Comparison of ENCODE assay signal across 8 cellular contexts in genomic region chr7:102434039-102434481, GRCh38. TPM values are rescaled to one million over a fixed set of nuclear protein-coding genes. Genes with fewer than 3 reads are reported as not detected.
DNase-seq lines count a peak whose midpoint lies in the region; ATAC-seq, FAIRE-seq and TF ChIP-seq lines count a peak whose summit lies in the region.

No MANE protein-coding gene starts in this region.

- TF ChIP-seq CTCF in astrocyte of the cerebellum (IDR thresholded peaks at IDR 0.05; ENCODE audit: low read depth, low read length, missing control alignments): no peak
- TF ChIP-seq CTCF in HepG2 (CRISPR knock-in tag; IDR thresholded peaks at IDR 0.05): no peak
- no peak for TF ChIP-seq CTCF in tibial artery (IDR thresholded peaks at IDR 0.05)

- no peak for TF ChIP-seq POLR2A in HepG2 (IDR thresholded peaks at IDR 0.05; ENCODE audit: insufficient read depth in 1 of 2, low read depth in 2 of 2, low read length in 2 of 2)

- peaks cover 51% of the 10 kb centered on the region for H3K4me1 ChIP-seq in CD8-positive, alpha-beta memory T cell (ENCODE audit: insufficient read depth, low read length)
- 0 out of 2 replicates have a peak, but pooled peaks cover 11% of the 10 kb centered on the region for H3K4me1 ChIP-seq in HUES64 (ENCODE audit: insufficient read depth, low read length)
- peaks cover 35% of the 10 kb centered on the region for H3K4me1 ChIP-seq in HepG2 (ENCODE audit: insufficient read depth, low read length)
- peaks cover 0 to 24% (median 14%) of the 10 kb centered on the region in 4 donors for H3K4me1 ChIP-seq in tibial artery

- TF ChIP-seq EP300 in HepG2 (IDR thresholded peaks at IDR 0.05; ENCODE audit: low read depth in 2 of 2, low read length in 2 of 2): no peak
- TF ChIP-seq EP300 in HepG2 (CRISPR knock-in tag; IDR thresholded peaks at IDR 0.05; ENCODE audit: borderline replicate concordance): no peak

- BruUV-seq in HepG2 (replicated peaks; lab: Mats Ljungman, UMichigan): TSS peak; percentile 42

- peak overlapping the region; percentile 70 for H3K4me3 ChIP-seq in CD8-positive, alpha-beta memory T cell (ENCODE audit: low read length)
- peak overlapping the region; percentile 92 for H3K4me3 ChIP-seq in HUES64 (ENCODE audit: low read length)
- H3K4me3 ChIP-seq in astrocyte of the cerebellum (ENCODE audit: low read depth, low read length): peak overlapping the region; percentile 82
- peak overlapping the region; percentile 71 to 81 (median 75) for H3K4me3 ChIP-seq in HepG2 (replicated peaks in 1 of 3; ENCODE audit: insufficient read depth in 1 of 3, low read depth in 2 of 3, low read length in 3 of 3)
- H3K4me3 ChIP-seq in tibial artery: peak overlapping the region; percentile 62 to 63

- peak in 2 of 5 donors; percentile 18 to 27 for DNase-seq in CD8-positive, alpha-beta memory T cell
- DNase-seq in astrocyte of the cerebellum (ENCODE audit: low read depth) (no peak), HepG2 (ENCODE audit: low spot score) (no peak), tibial artery (no peak), SHP77 (lab: John Stamatoyannopoulos, UW) (no peak), NCI-H2029 (lab: John Stamatoyannopoulos, UW) (no peak)
- no peak for DNase-seq in activated CD4-positive, CD25-positive, alpha-beta regulatory T cell treated with anti-CD3 and anti-CD28 coated beads, Interleukin-2, amount 50 U/mL, for 72 hours

- no peaks in the 10 kb centered on the region for H3K36me3 ChIP-seq in CD8-positive, alpha-beta memory T cell (ENCODE audit: insufficient read depth, low read length)
- H3K36me3 ChIP-seq in HUES64 (ENCODE audit: insufficient read depth, low read length) (0 out of 2 replicates have a peak, but pooled peaks cover 2% of the 10 kb centered on the region), HepG2 (replicated peaks in 1 of 2; ENCODE audit: control insufficient read depth in 1 of 2, insufficient read depth in 2 of 2, low read length in 2 of 2) (no peaks in the 10 kb centered on the region), tibial artery (no peaks in the 10 kb centered on the region)

- no peak for TF ChIP-seq RAD21 in HepG2 (CRISPR knock-in tag; IDR thresholded peaks at IDR 0.05)

- intact Hi-C loops in HepG2 (cut with micrococcal nuclease; ENCODE audit: unreplicated experiment) (no loop called here), tibial artery (cut with DNase I; ENCODE audit: low total_unique reads) (no loop called here)

- peaks cover 0 to 1% (median 0%) of the 10 kb centered on the region in 5 donors for H3K9me3 Mint-ChIP-seq in CD8-positive, alpha-beta memory T cell

- 52% methylated on average over 9 of the region's 9 CpGs for WGBS in HUES64
- WGBS in HepG2 (ENCODE audit: low lambda C conversion rate): 5% methylated on average over 4 of the region's 9 CpGs

- H3K9me3 ChIP-seq in CD8-positive, alpha-beta memory T cell (ENCODE audit: low read length): no peaks in the 10 kb centered on the region
- no peaks in the 10 kb centered on the region for H3K9me3 ChIP-seq in HUES64 (ENCODE audit: insufficient read depth, low read depth, low read length)
- H3K9me3 ChIP-seq in HepG2 (ENCODE audit: low read length): no peaks in the 10 kb centered on the region
- H3K9me3 ChIP-seq in tibial artery: no peaks in the 10 kb centered on the region

- H3K27ac Mint-ChIP-seq in CD8-positive, alpha-beta memory T cell: peak overlapping the region; percentile 83 to 97 (median 95)

- H3K4me1 Mint-ChIP-seq in CD8-positive, alpha-beta memory T cell: peaks cover 38 to 58% (median 47%) of the 10 kb centered on the region in 3 donors

- H3K4me3 Mint-ChIP-seq in CD8-positive, alpha-beta memory T cell: peak overlapping the region; percentile 83 to 92 (median 87)

- peak overlapping the region; percentile 79 for H3K27ac ChIP-seq in CD8-positive, alpha-beta memory T cell (ENCODE audit: low read depth, low read length)
- H3K27ac ChIP-seq in HUES64 (ENCODE audit: low read depth, low read length) (no peak overlapping the region), HepG2 (ENCODE audit: extremely low read length, insufficient read depth, low read length) (no peak overlapping the region), tibial artery (peak overlapping the region; percentile 57 to 58)

- peaks cover 0 to 15% (median 0%) of the 10 kb centered on the region in 3 donors for H3K36me3 Mint-ChIP-seq in CD8-positive, alpha-beta memory T cell

- H4K20me1 ChIP-seq in HepG2 (ENCODE audit: insufficient read depth, low read length): no peaks in the 10 kb centered on the region

- no peaks in the 10 kb centered on the region for H3K79me2 ChIP-seq in HepG2 (ENCODE audit: insufficient read depth, low read length)

- H2AFZ ChIP-seq in HepG2 (ENCODE audit: low read length): no peak overlapping the region

- in situ Hi-C loops in astrocyte of the cerebellum (cut with HindIII; ENCODE audit: low sequenced_read_pairs) (no loop called here), HepG2 (cut with HindIII; ENCODE audit: extremely low pct_ligation_motif_present, low pct_unique_long_range_greater_than_20kb) (no loop called here)

- peak; percentile 7; the same call in 2 of the 3 replicates for ATAC-seq in HepG2

- H3K4me2 ChIP-seq in HepG2 (ENCODE audit: low read depth, low read length): peak overlapping the region; percentile 82

- CTCF ChIA-PET in CD8-positive, alpha-beta memory T cell (lab: Charles Lee): interaction anchor here (0.9 to 2.1 kb wide), 4 partner anchors 19 to 30 kb away, joined by 3 to 10 read pairs (median 4); no protein-coding TSS in a partner anchor
- CTCF ChIA-PET in HepG2 (lab: Yijun Ruan, JAX; ENCODE audit: low intra/inter-chr PET ratio, low total read pairs): no interaction called here

- H3K27me3 ChIP-seq in CD8-positive, alpha-beta memory T cell (ENCODE audit: insufficient read depth, low read length, poor library complexity, severe bottlenecking): no peaks in the 10 kb centered on the region
- H3K27me3 ChIP-seq in HUES64 (ENCODE audit: insufficient read depth, low read length) (no peaks in the 10 kb centered on the region), HepG2 (ENCODE audit: control insufficient read depth in 1 of 2, insufficient read depth in 2 of 2, low read length in 2 of 2) (no peaks in the 10 kb centered on the region), tibial artery (no peaks in the 10 kb centered on the region)

- H3K9ac ChIP-seq in HUES64 (ENCODE audit: low read depth, low read length): peak overlapping the region; percentile 73
- H3K9ac ChIP-seq in HepG2 (ENCODE audit: insufficient read depth, low read depth, low read length): peak overlapping the region; percentile 64; the same call in 1 of the 2 replicates

- no peak for FAIRE-seq in HepG2 (lab: Jason Lieb, UNC)

- peaks cover 0 to 2% of the 10 kb centered on the region in 2 donors for H3K27me3 Mint-ChIP-seq in CD8-positive, alpha-beta memory T cell

- POLR2A ChIA-PET in CD8-positive, alpha-beta memory T cell (lab: Charles Lee): interaction anchor here (0.9 kb wide), 2 partner anchors 9 to 30 kb away, joined by 3 read pairs; partner anchors contain the start of gene ALKBH4
- POLR2A ChIA-PET in HepG2 (lab: Yijun Ruan, JAX): no interaction called here

RNA-seq across cellular contexts. Expression of gene ORAI2, which starts 0.7 kb away (rescaled TPM):
- total RNA-seq in CD8-positive, alpha-beta memory T cell: 10 to 100 TPM; 66.9 to 68.9 TPM
- polyA plus RNA-seq in CD8-positive, alpha-beta memory T cell: 47.7 TPM
- polyA plus RNA-seq in HUES64 (2013, experiment 1 of 2): 16.3 TPM
- polyA plus RNA-seq in HUES64 (2013, experiment 2 of 2): 20.5 TPM
- 6.0 and 6.1 TPM in 2 replicates for total RNA-seq in HepG2 (2016; rRNA removed; fragmentation: Illumina TruSeq; extraction: Trizol)
- 2.1 and 3.0 TPM in 2 replicates for total RNA-seq in HepG2 (2016; cell fraction: cytosol; rRNA removed; fragmentation: Illumina TruSeq; extraction: Trizol; ENCODE audit: low read depth)
- 3.2 and 5.4 TPM in 2 replicates for total RNA-seq in HepG2 (2016; cell fraction: insoluble cytoplasmic fraction; rRNA removed; fragmentation: Illumina TruSeq; extraction: Trizol)
- total RNA-seq in HepG2 (2016; cell fraction: membrane; rRNA removed; fragmentation: Illumina TruSeq; extraction: Trizol): 6.5 and 8.2 TPM in 2 replicates
- 2.8 and 3.3 TPM in 2 replicates for total RNA-seq in HepG2 (2016; cell fraction: nucleus; rRNA removed; fragmentation: Illumina TruSeq; extraction: Trizol)
- polyA plus RNA-seq in HepG2 (2011; rRNA removed): 3.0 and 5.6 TPM in 2 replicates
- polyA plus RNA-seq in HepG2 (2011; cell fraction: cytosol; rRNA removed): 4.7 and 7.5 TPM in 2 replicates
- 4.1 and 5.2 TPM in 2 replicates for polyA plus RNA-seq in HepG2 (2011; cell fraction: nucleus; rRNA removed)
- 2.1 and 3.0 TPM in 2 replicates for polyA plus RNA-seq in HepG2 (2012)
- polyA plus RNA-seq in HepG2 (2016; cell fraction: cytosol; fragmentation: Illumina TruSeq; extraction: Trizol; ENCODE audit: low read depth): 3.6 and 4.2 TPM in 2 replicates
- polyA plus RNA-seq in HepG2 (2016; cell fraction: insoluble cytoplasmic fraction; fragmentation: Illumina TruSeq; extraction: Trizol; ENCODE audit: low read depth): 4.2 and 4.4 TPM in 2 replicates
- 7.2 and 7.3 TPM in 2 replicates for polyA plus RNA-seq in HepG2 (2016; cell fraction: membrane; fragmentation: Illumina TruSeq; extraction: Trizol; ENCODE audit: low read depth)
- 3.2 and 3.6 TPM in 2 replicates for polyA plus RNA-seq in HepG2 (2016; cell fraction: nucleus; fragmentation: Illumina TruSeq; extraction: Trizol; ENCODE audit: insufficient read depth, low read depth)
- polyA minus RNA-seq in HepG2 (2011; rRNA and poly(A)+ RNA removed; ENCODE audit: low replicate concordance): 17.1 and 29.8 TPM in 2 replicates
- 3.8 and 4.9 TPM in 2 replicates for polyA minus RNA-seq in HepG2 (2011; cell fraction: cytosol; rRNA and poly(A)+ RNA removed)
- polyA minus RNA-seq in HepG2 (2011; cell fraction: nucleus; rRNA and poly(A)+ RNA removed): 1.7 and 3.0 TPM in 2 replicates

RNA-seq across cellular contexts. Expression of gene ALKBH4, which starts 30.6 kb away (rescaled TPM):
- total RNA-seq in CD8-positive, alpha-beta memory T cell: 10 to 100 TPM; 11.3 to 13.2 TPM
- 20.1 TPM for polyA plus RNA-seq in CD8-positive, alpha-beta memory T cell
- 11.6 TPM for polyA plus RNA-seq in HUES64 (2013, experiment 1 of 2)
- polyA plus RNA-seq in HUES64 (2013, experiment 2 of 2): 11.7 TPM
- total RNA-seq in HepG2 (2016; rRNA removed; fragmentation: Illumina TruSeq; extraction: Trizol): 8.7 and 8.8 TPM in 2 replicates
- 2.1 and 2.5 TPM in 2 replicates for total RNA-seq in HepG2 (2016; cell fraction: cytosol; rRNA removed; fragmentation: Illumina TruSeq; extraction: Trizol; ENCODE audit: low read depth)
- 6.9 and 9.3 TPM in 2 replicates for total RNA-seq in HepG2 (2016; cell fraction: insoluble cytoplasmic fraction; rRNA removed; fragmentation: Illumina TruSeq; extraction: Trizol)
- 6.9 and 7.4 TPM in 2 replicates for total RNA-seq in HepG2 (2016; cell fraction: membrane; rRNA removed; fragmentation: Illumina TruSeq; extraction: Trizol)
- total RNA-seq in HepG2 (2016; cell fraction: nucleus; rRNA removed; fragmentation: Illumina TruSeq; extraction: Trizol): 3.8 and 3.9 TPM in 2 replicates
- polyA plus RNA-seq in HepG2 (2011; rRNA removed): 2.6 and 3.4 TPM in 2 replicates
- 3.1 and 5.0 TPM in 2 replicates for polyA plus RNA-seq in HepG2 (2011; cell fraction: cytosol; rRNA removed)
- 3.8 and 3.9 TPM in 2 replicates for polyA plus RNA-seq in HepG2 (2011; cell fraction: nucleus; rRNA removed)
- 3.5 and 3.6 TPM in 2 replicates for polyA plus RNA-seq in HepG2 (2012)
- 2.2 and 2.6 TPM in 2 replicates for polyA plus RNA-seq in HepG2 (2016; cell fraction: cytosol; fragmentation: Illumina TruSeq; extraction: Trizol; ENCODE audit: low read depth)
- polyA plus RNA-seq in HepG2 (2016; cell fraction: insoluble cytoplasmic fraction; fragmentation: Illumina TruSeq; extraction: Trizol; ENCODE audit: low read depth): 7.8 and 9.2 TPM in 2 replicates
- 4.0 and 4.1 TPM in 2 replicates for polyA plus RNA-seq in HepG2 (2016; cell fraction: membrane; fragmentation: Illumina TruSeq; extraction: Trizol; ENCODE audit: low read depth)
- 6.3 and 7.8 TPM in 2 replicates for polyA plus RNA-seq in HepG2 (2016; cell fraction: nucleus; fragmentation: Illumina TruSeq; extraction: Trizol; ENCODE audit: insufficient read depth, low read depth)
- 3.9 and 4.8 TPM in 2 replicates for polyA minus RNA-seq in HepG2 (2011; rRNA and poly(A)+ RNA removed; ENCODE audit: low replicate concordance)
- polyA minus RNA-seq in HepG2 (2011; cell fraction: cytosol; rRNA and poly(A)+ RNA removed): 1.2 and 2.4 TPM in 2 replicates
- 3.6 and 5.1 TPM in 2 replicates for polyA minus RNA-seq in HepG2 (2011; cell fraction: nucleus; rRNA and poly(A)+ RNA removed)

RNA-seq across cellular contexts. Expression of gene LRWD1, which starts 30.7 kb away (rescaled TPM):
- 10 to 100 TPM; 29.9 to 30.1 TPM for total RNA-seq in CD8-positive, alpha-beta memory T cell
- 14.6 TPM for polyA plus RNA-seq in CD8-positive, alpha-beta memory T cell
- 23.4 TPM for polyA plus RNA-seq in HUES64 (2013, experiment 1 of 2)
- 19.7 TPM for polyA plus RNA-seq in HUES64 (2013, experiment 2 of 2)
- total RNA-seq in HepG2 (2016; rRNA removed; fragmentation: Illumina TruSeq; extraction: Trizol): 14.5 and 16.3 TPM in 2 replicates
- 6.5 and 7.5 TPM in 2 replicates for total RNA-seq in HepG2 (2016; cell fraction: cytosol; rRNA removed; fragmentation: Illumina TruSeq; extraction: Trizol; ENCODE audit: low read depth)
- 14.1 and 16.9 TPM in 2 replicates for total RNA-seq in HepG2 (2016; cell fraction: insoluble cytoplasmic fraction; rRNA removed; fragmentation: Illumina TruSeq; extraction: Trizol)
- total RNA-seq in HepG2 (2016; cell fraction: membrane; rRNA removed; fragmentation: Illumina TruSeq; extraction: Trizol): 9.7 and 10.1 TPM in 2 replicates
- 10.3 and 12.9 TPM in 2 replicates for total RNA-seq in HepG2 (2016; cell fraction: nucleus; rRNA removed; fragmentation: Illumina TruSeq; extraction: Trizol)
- polyA plus RNA-seq in HepG2 (2011; rRNA removed): 8.5 and 12.7 TPM in 2 replicates
- polyA plus RNA-seq in HepG2 (2011; cell fraction: cytosol; rRNA removed): 7.5 and 11.4 TPM in 2 replicates
- 30.8 and 31.0 TPM in 2 replicates for polyA plus RNA-seq in HepG2 (2011; cell fraction: nucleus; rRNA removed)
- polyA plus RNA-seq in HepG2 (2012): 4.2 and 6.2 TPM in 2 replicates
- 4.2 and 4.7 TPM in 2 replicates for polyA plus RNA-seq in HepG2 (2016; cell fraction: cytosol; fragmentation: Illumina TruSeq; extraction: Trizol; ENCODE audit: low read depth)
- polyA plus RNA-seq in HepG2 (2016; cell fraction: insoluble cytoplasmic fraction; fragmentation: Illumina TruSeq; extraction: Trizol; ENCODE audit: low read depth): 13.6 and 16.5 TPM in 2 replicates
- polyA plus RNA-seq in HepG2 (2016; cell fraction: membrane; fragmentation: Illumina TruSeq; extraction: Trizol; ENCODE audit: low read depth): 5.9 TPM in 2 replicates
- polyA plus RNA-seq in HepG2 (2016; cell fraction: nucleus; fragmentation: Illumina TruSeq; extraction: Trizol; ENCODE audit: insufficient read depth, low read depth): 19.3 and 20.0 TPM in 2 replicates
- polyA minus RNA-seq in HepG2 (2011; rRNA and poly(A)+ RNA removed; ENCODE audit: low replicate concordance): 17.3 and 19.5 TPM in 2 replicates
- polyA minus RNA-seq in HepG2 (2011; cell fraction: cytosol; rRNA and poly(A)+ RNA removed): 6.9 and 9.8 TPM in 2 replicates
- polyA minus RNA-seq in HepG2 (2011; cell fraction: nucleus; rRNA and poly(A)+ RNA removed): 4.5 and 6.4 TPM in 2 replicates

RNA-seq across cellular contexts. Expression of gene PRKRIP1, which starts 37.9 kb away (rescaled TPM):
- total RNA-seq in CD8-positive, alpha-beta memory T cell: 10 to 100 TPM; 26.0 to 27.3 TPM
- 21.1 TPM for polyA plus RNA-seq in CD8-positive, alpha-beta memory T cell
- 20.9 TPM for polyA plus RNA-seq in HUES64 (2013, experiment 1 of 2)
- 20.7 TPM for polyA plus RNA-seq in HUES64 (2013, experiment 2 of 2)
- 13.2 and 16.8 TPM in 2 replicates for total RNA-seq in HepG2 (2016; rRNA removed; fragmentation: Illumina TruSeq; extraction: Trizol)
- total RNA-seq in HepG2 (2016; cell fraction: cytosol; rRNA removed; fragmentation: Illumina TruSeq; extraction: Trizol; ENCODE audit: low read depth): 6.5 and 6.6 TPM in 2 replicates
- total RNA-seq in HepG2 (2016; cell fraction: insoluble cytoplasmic fraction; rRNA removed; fragmentation: Illumina TruSeq; extraction: Trizol): 12.1 and 15.9 TPM in 2 replicates
- total RNA-seq in HepG2 (2016; cell fraction: membrane; rRNA removed; fragmentation: Illumina TruSeq; extraction: Trizol): 7.9 and 8.7 TPM in 2 replicates
- total RNA-seq in HepG2 (2016; cell fraction: nucleus; rRNA removed; fragmentation: Illumina TruSeq; extraction: Trizol): 11.8 and 15.0 TPM in 2 replicates
- 13.2 and 16.4 TPM in 2 replicates for polyA plus RNA-seq in HepG2 (2011; rRNA removed)
- 10.2 and 11.6 TPM in 2 replicates for polyA plus RNA-seq in HepG2 (2011; cell fraction: cytosol; rRNA removed)
- 65.4 and 70.0 TPM in 2 replicates for polyA plus RNA-seq in HepG2 (2011; cell fraction: nucleus; rRNA removed)
- polyA plus RNA-seq in HepG2 (2012): 14.2 and 15.7 TPM in 2 replicates
- polyA plus RNA-seq in HepG2 (2016; cell fraction: cytosol; fragmentation: Illumina TruSeq; extraction: Trizol; ENCODE audit: low read depth): 4.3 and 5.8 TPM in 2 replicates
- polyA plus RNA-seq in HepG2 (2016; cell fraction: insoluble cytoplasmic fraction; fragmentation: Illumina TruSeq; extraction: Trizol; ENCODE audit: low read depth): 15.0 TPM in 2 replicates
- 6.4 and 7.8 TPM in 2 replicates for polyA plus RNA-seq in HepG2 (2016; cell fraction: membrane; fragmentation: Illumina TruSeq; extraction: Trizol; ENCODE audit: low read depth)
- 40.8 and 41.7 TPM in 2 replicates for polyA plus RNA-seq in HepG2 (2016; cell fraction: nucleus; fragmentation: Illumina TruSeq; extraction: Trizol; ENCODE audit: insufficient read depth, low read depth)
- polyA minus RNA-seq in HepG2 (2011; rRNA and poly(A)+ RNA removed; ENCODE audit: low replicate concordance): 6.2 and 6.6 TPM in 2 replicates
- polyA minus RNA-seq in HepG2 (2011; cell fraction: cytosol; rRNA and poly(A)+ RNA removed): 3.4 and 4.0 TPM in 2 replicates
- polyA minus RNA-seq in HepG2 (2011; cell fraction: nucleus; rRNA and poly(A)+ RNA removed): 14.5 and 17.1 TPM in 2 replicates

RNA-seq across cellular contexts. Expression of gene POLR2J, which starts 44.7 kb away (rescaled TPM):
- 10 to 100 TPM; 76.1 to 77.4 TPM for total RNA-seq in CD8-positive, alpha-beta memory T cell
- 129 TPM for polyA plus RNA-seq in CD8-positive, alpha-beta memory T cell
- 66.3 TPM for polyA plus RNA-seq in HUES64 (2013, experiment 1 of 2)
- polyA plus RNA-seq in HUES64 (2013, experiment 2 of 2): 74.0 TPM
- 35.2 and 41.2 TPM in 2 replicates for total RNA-seq in HepG2 (2016; rRNA removed; fragmentation: Illumina TruSeq; extraction: Trizol)
- 119 and 146 TPM in 2 replicates for total RNA-seq in HepG2 (2016; cell fraction: cytosol; rRNA removed; fragmentation: Illumina TruSeq; extraction: Trizol; ENCODE audit: low read depth)
- total RNA-seq in HepG2 (2016; cell fraction: insoluble cytoplasmic fraction; rRNA removed; fragmentation: Illumina TruSeq; extraction: Trizol): 35.0 and 41.9 TPM in 2 replicates
- total RNA-seq in HepG2 (2016; cell fraction: membrane; rRNA removed; fragmentation: Illumina TruSeq; extraction: Trizol): 82.2 and 106 TPM in 2 replicates
- total RNA-seq in HepG2 (2016; cell fraction: nucleus; rRNA removed; fragmentation: Illumina TruSeq; extraction: Trizol): 40.9 and 44.1 TPM in 2 replicates
- polyA plus RNA-seq in HepG2 (2011; rRNA removed): 62.1 and 71.4 TPM in 2 replicates
- polyA plus RNA-seq in HepG2 (2011; cell fraction: cytosol; rRNA removed): 81.1 and 104 TPM in 2 replicates
- polyA plus RNA-seq in HepG2 (2011; cell fraction: nucleus; rRNA removed): 40.7 and 50.5 TPM in 2 replicates
- 30.4 and 45.2 TPM in 2 replicates for polyA plus RNA-seq in HepG2 (2012)
- polyA plus RNA-seq in HepG2 (2016; cell fraction: cytosol; fragmentation: Illumina TruSeq; extraction: Trizol; ENCODE audit: low read depth): 314 and 406 TPM in 2 replicates
- 70.0 and 80.5 TPM in 2 replicates for polyA plus RNA-seq in HepG2 (2016; cell fraction: insoluble cytoplasmic fraction; fragmentation: Illumina TruSeq; extraction: Trizol; ENCODE audit: low read depth)
- polyA plus RNA-seq in HepG2 (2016; cell fraction: membrane; fragmentation: Illumina TruSeq; extraction: Trizol; ENCODE audit: low read depth): 181 and 221 TPM in 2 replicates
- polyA plus RNA-seq in HepG2 (2016; cell fraction: nucleus; fragmentation: Illumina TruSeq; extraction: Trizol; ENCODE audit: insufficient read depth, low read depth): 46.8 and 47.8 TPM in 2 replicates
- 35.3 and 37.3 TPM in 2 replicates for polyA minus RNA-seq in HepG2 (2011; rRNA and poly(A)+ RNA removed; ENCODE audit: low replicate concordance)
- 6.2 and 9.8 TPM in 2 replicates for polyA minus RNA-seq in HepG2 (2011; cell fraction: cytosol; rRNA and poly(A)+ RNA removed)
- polyA minus RNA-seq in HepG2 (2011; cell fraction: nucleus; rRNA and poly(A)+ RNA removed): 81.7 and 112 TPM in 2 replicates

Comparison
In these comparisons a context has a peak if more than half of its experiments do, and no peak if none do; other contexts are left out.
1. H3K27ac ChIP-seq: peak in CD8-positive, alpha-beta memory T cell (single experiment) and tibial artery (2 of 2); none in HUES64 (single experiment) and HepG2 (single experiment).
2. Peak in every context shown above with its lines, with median percentiles within 50 percentile points of each other: H3K4me3 ChIP-seq.